Comparison of ENCODE assay signal across 13 cellular contexts in the genomic region with DNA sequence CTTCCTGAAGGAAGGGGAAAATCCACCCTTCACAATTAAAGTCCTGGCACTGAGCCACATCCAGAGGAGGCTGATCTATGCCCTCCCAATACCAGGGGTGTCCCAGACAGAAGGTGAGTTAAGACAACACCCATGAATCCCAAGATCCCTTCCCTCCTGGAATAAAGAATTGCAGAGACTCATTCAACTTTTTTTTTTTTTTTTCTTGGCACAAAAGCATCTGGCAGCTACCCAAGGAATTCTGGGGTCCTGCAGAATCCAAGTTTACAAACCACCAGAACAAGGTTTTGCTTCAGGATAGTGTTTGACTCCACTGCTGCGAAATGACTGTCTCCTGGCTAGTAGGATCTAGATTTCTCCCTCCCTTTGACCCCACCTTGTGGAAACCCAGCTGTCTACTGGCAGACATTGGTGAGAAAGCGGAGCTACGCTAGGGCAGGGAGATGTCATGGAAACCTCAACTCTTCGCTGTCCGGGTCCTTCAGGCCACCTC. TPM values are rescaled to one million over a fixed set of nuclear protein-coding genes. Genes with fewer than 3 reads are reported as not detected.
A peak's percentile ranks its signal among the peaks of the same experiment; 100 is the strongest.
DNase-seq lines count a peak whose midpoint lies in the region; TF ChIP-seq lines count a peak whose summit lies in the region.
"Had no signal": no experiment of that assay in that cellular context is flagged by ENCODE, and none has a peak within 500 bp of the region (broad histone marks: within the 10 kb centered on the region; RNA-seq: fewer than 3 reads in every experiment).

No MANE protein-coding gene starts in this region.

- H2AK5ac ChIP-seq in trophoblast cell (ENCODE audit: low read length) = no peak overlapping the region

- H3K9ac ChIP-seq in HUES48 (ENCODE audit: low read depth, low read length) = no peak overlapping the region
- no peak overlapping the region for H3K9ac ChIP-seq in trophoblast cell (ENCODE audit: low read length)

- no peak for DNase-seq in chondrocyte (ENCODE audit: low spot score)
- peak; percentile 68 for DNase-seq in iris pigment epithelial cell (ENCODE audit: low read depth)
- no peak for DNase-seq in MV-4-11 (lab: John Stamatoyannopoulos, UW)
- no peak for DNase-seq in activated T-cell treated with anti-CD3 and anti-CD28 coated beads for 4 hours
- no peak for DNase-seq in trophoblast cell
- DNase-seq in NCI-H1092 (lab: John Stamatoyannopoulos, UW) = no peak
- DNase-seq: COR-L47, NCI-H1092 treated with DMSO at 0.1 percent for 48 hours, SHP77 had no signal

- H2BK120ac ChIP-seq in trophoblast cell (ENCODE audit: insufficient read depth, low read length, poor library complexity) = no peak overlapping the region

- H4K12ac ChIP-seq in trophoblast cell (ENCODE audit: low read depth, low read length) = no peak overlapping the region

- peaks cover 98% of the 10 kb centered on the region for H3K4me1 Mint-ChIP-seq in chondrocyte (ENCODE audit: low read depth)

- no peaks in the 10 kb centered on the region for H3K79me2 ChIP-seq in trophoblast cell (ENCODE audit: control insufficient read depth, insufficient read depth, low read length, poor library complexity)

- no peaks in the 10 kb centered on the region for H3K27me3 Mint-ChIP-seq in chondrocyte (ENCODE audit: low read depth)
- H3K27me3 Mint-ChIP-seq: activated naive CD4-positive, alpha-beta T cell treated with anti-CD3 and anti-CD28 coated beads, Interleukin-2, amount 50 U/mL, for 24 hours had no signal

- H3K27ac Mint-ChIP-seq in chondrocyte (ENCODE audit: unreplicated experiment) = peak overlapping the region; percentile 95
- H3K27ac Mint-ChIP-seq: activated naive CD4-positive, alpha-beta T cell treated with anti-CD3 and anti-CD28 coated beads, Interleukin-2, amount 50 U/mL, for 24 hours had no signal

- TF ChIP-seq CTCF in chondrocyte (IDR thresholded peaks at IDR 0.05) = peak; percentile 36

- H3K27ac ChIP-seq in HUES48 (ENCODE audit: low read depth, low read length) (peak overlapping the region; percentile 91), skin epidermis (peak overlapping the region in 19 of 21 experiments; percentile 21 to 82 (median 67)), trophoblast cell (ENCODE audit: low read depth, low read length) (no peak overlapping the region)

- H3K9me3 Mint-ChIP-seq in chondrocyte (ENCODE audit: low read depth) = no peaks in the 10 kb centered on the region
- H3K9me3 Mint-ChIP-seq: activated naive CD4-positive, alpha-beta T cell treated with anti-CD3 and anti-CD28 coated beads, Interleukin-2, amount 50 U/mL, for 24 hours; neural crest cell had no signal

- no peak overlapping the region for H2BK12ac ChIP-seq in trophoblast cell (ENCODE audit: low read length)

- H3K4me3 Mint-ChIP-seq in chondrocyte (ENCODE audit: unreplicated experiment) = no peak overlapping the region
- H3K4me3 Mint-ChIP-seq: activated naive CD4-positive, alpha-beta T cell treated with anti-CD3 and anti-CD28 coated beads, Interleukin-2, amount 50 U/mL, for 24 hours; neural crest cell had no signal

- H3K36me3 ChIP-seq in HUES48 (ENCODE audit: control insufficient read depth, insufficient read depth, low read length) (peaks cover 26% of the 10 kb centered on the region), trophoblast cell (ENCODE audit: control insufficient read depth in 1 of 2, insufficient read depth in 2 of 2, low read length in 2 of 2) (peaks cover 26 to 33% of the 10 kb centered on the region in 2 experiments)

- no peak overlapping the region for H3K18ac ChIP-seq in trophoblast cell (ENCODE audit: low read length)

- H2BK5ac ChIP-seq in trophoblast cell (ENCODE audit: low read depth, low read length, poor library complexity) = no peak overlapping the region

- H3K14ac ChIP-seq in trophoblast cell (ENCODE audit: low read length) = no peak overlapping the region

- no peak overlapping the region for H3K4me3 ChIP-seq in HUES48 (ENCODE audit: low read depth, low read length)
- no peak overlapping the region for H3K4me3 ChIP-seq in skin epidermis
- H3K4me3 ChIP-seq in trophoblast cell (ENCODE audit: low read depth, low read length) = no peak overlapping the region

- H3K27me3 ChIP-seq in HUES48 (ENCODE audit: control insufficient read depth, insufficient read depth, low read length) = no peaks in the 10 kb centered on the region
- H3K27me3 ChIP-seq in trophoblast cell (ENCODE audit: insufficient read depth, low read length) = no peaks in the 10 kb centered on the region

- no peak overlapping the region for H3K4me2 ChIP-seq in trophoblast cell (ENCODE audit: low read length)

- H3K4me1 ChIP-seq in HUES48 (ENCODE audit: control insufficient read depth, insufficient read depth, low read length) (peaks cover 72% of the 10 kb centered on the region), trophoblast cell (ENCODE audit: control insufficient read depth in 1 of 2, insufficient read depth in 2 of 2, low read length in 2 of 2) (peaks cover 14 to 16% of the 10 kb centered on the region in 2 experiments)

- H3K9me3 ChIP-seq in HUES48 (ENCODE audit: control insufficient read depth, insufficient read depth, low read length) = no peaks in the 10 kb centered on the region
- H3K9me3 ChIP-seq in trophoblast cell (ENCODE audit: insufficient read depth, low read depth, low read length) = no peaks in the 10 kb centered on the region

- no peak overlapping the region for H4K8ac ChIP-seq in trophoblast cell (ENCODE audit: low read depth, low read length)

- peaks cover 7% of the 10 kb centered on the region for H3K79me1 ChIP-seq in trophoblast cell (ENCODE audit: low read length)

- H3K4ac ChIP-seq in trophoblast cell (ENCODE audit: low read depth, low read length) = no peak overlapping the region

- no CpG with 5 or more reads among the region's 5 CpGs for WGBS in trophoblast cell (ENCODE audit: extremely low coverage, insufficient coverage, insufficient read length)

- peaks cover 36% of the 10 kb centered on the region for H3K36me3 Mint-ChIP-seq in chondrocyte (ENCODE audit: low read depth)
- H3K36me3 Mint-ChIP-seq: activated naive CD4-positive, alpha-beta T cell treated with anti-CD3 and anti-CD28 coated beads, Interleukin-2, amount 50 U/mL, for 24 hours had no signal

- H3K23ac ChIP-seq in trophoblast cell (ENCODE audit: low read length) = no peak overlapping the region

- H2AFZ ChIP-seq in trophoblast cell (ENCODE audit: insufficient read depth, low read length, poor library complexity) = no peak overlapping the region

- H4K91ac ChIP-seq in trophoblast cell (ENCODE audit: low read depth, low read length) = no peak overlapping the region

RNA-seq across cellular contexts. Expression of a gene that starts 37.4 kb away (rescaled TPM):
- 161 to 510 TPM (median 505 TPM) in 3 replicates for total RNA-seq in chondrocyte
- polyA plus RNA-seq in trophoblast cell (2013) = 34.3 and 36.3 TPM in 2 replicates
